In genomic region chr2:176907341-176907740, GRCh38 we compare ENCODE assay signal across 32 cellular contexts.
"Had no signal": no experiment of that assay in that cellular context is flagged by ENCODE, and none has a peak within 500 bp of the region (broad histone marks: within the 10 kb centered on the region; RNA-seq: fewer than 3 reads in every experiment).

No MANE protein-coding gene starts in this region.

- H3K27ac ChIP-seq: adrenal gland, body of pancreas, colonic mucosa, epithelial cell of prostate, esophagus squamous epithelium, gastroesophageal sphincter, heart right ventricle had no signal

- DNase-seq: activated CD4-positive, alpha-beta memory T cell treated with anti-CD3 and anti-CD28 coated beads for 36 hours; activated CD4-positive, alpha-beta T cell treated with anti-CD3 and anti-CD28 coated beads for 36 hours; activated CD4-positive, alpha-beta T cell treated with anti-CD3 and anti-CD28 coated beads, Interleukin-2, amount 10 ng/mL, durations not matched to agents 24 days and 14 days; activated CD4-positive, CD25-positive, alpha-beta regulatory T cell; activated CD4-positive, CD25-positive, alpha-beta regulatory T cell treated with anti-CD3 and anti-CD28 coated beads, Interleukin-2, amount 50 U/mL, for 72 hours; activated CD8-positive, alpha-beta memory T cell treated with anti-CD3 and anti-CD28 coated beads, Interleukin-2, amount 10 ng/mL, durations not matched to agents 7 days and 5 days; activated CD8-positive, alpha-beta memory T cell treated with anti-CD3 and anti-CD28 coated beads, Interleukin-2, amount 50 U/mL, for 4 hours; activated CD8-positive, alpha-beta T cell treated with anti-CD3 and anti-CD28 coated beads, Interleukin-2, amount 10 ng/mL, durations not matched to agents 7 days and 5 days; activated effector memory CD4-positive, alpha-beta T cell treated with anti-CD3 and anti-CD28 coated beads, Interleukin-2, amount 50 U/mL, for 16 hours; activated naive CD4-positive, alpha-beta T cell treated with anti-CD3 and anti-CD28 coated beads for 36 hours; activated naive CD8-positive, alpha-beta T cell treated with anti-CD3 and anti-CD28 coated beads for 36 hours; activated naive CD8-positive, alpha-beta T cell treated with anti-CD3 and anti-CD28 coated beads, Interleukin-2, amount 50 U/mL, for 24 hours; activated T-cell treated with anti-CD3 and anti-CD28 coated beads, Interleukin-2, amount 50 U/mL, for 1 hour; activated T-cell treated with anti-CD3 and anti-CD28 coated beads, Interleukin-2, amount 50 U/mL, for 48 hours; adrenal gland; amygdala; aorta; body of pancreas; caudate nucleus; colonic mucosa; effector CD8-positive, alpha-beta T cell; esophagus squamous epithelium; foreskin melanocyte; heart right ventricle; T-helper 2 cell had no signal

- H3K36me3 ChIP-seq: adrenal gland, colonic mucosa, esophagus squamous epithelium, gastroesophageal sphincter, heart right ventricle had no signal

- H3K27me3 Mint-ChIP-seq: activated CD8-positive, alpha-beta memory T cell treated with anti-CD3 and anti-CD28 coated beads, Interleukin-2, amount 10 ng/mL, durations not matched to agents 7 days and 5 days; activated naive CD8-positive, alpha-beta T cell treated with anti-CD3 and anti-CD28 coated beads for 36 hours; activated naive CD8-positive, alpha-beta T cell treated with anti-CD3 and anti-CD28 coated beads, Interleukin-2, amount 50 U/mL, for 24 hours had no signal

- H3K36me3 Mint-ChIP-seq: activated CD4-positive, alpha-beta memory T cell treated with anti-CD3 and anti-CD28 coated beads for 36 hours; activated naive CD4-positive, alpha-beta T cell treated with anti-CD3 and anti-CD28 coated beads, Interleukin-2, amount 50 U/mL, for 24 hours had no signal

- H3K9me3 ChIP-seq: adrenal gland, body of pancreas, colonic mucosa, esophagus squamous epithelium, heart right ventricle had no signal

- H3K27ac Mint-ChIP-seq: activated CD4-positive, alpha-beta memory T cell treated with anti-CD3 and anti-CD28 coated beads for 36 hours; activated CD4-positive, alpha-beta T cell treated with anti-CD3 and anti-CD28 coated beads for 36 hours; activated CD4-positive, alpha-beta T cell treated with anti-CD3 and anti-CD28 coated beads, Interleukin-2, amount 10 ng/mL, durations not matched to agents 24 days and 14 days; activated CD8-positive, alpha-beta memory T cell treated with anti-CD3 and anti-CD28 coated beads, Interleukin-2, amount 10 ng/mL, durations not matched to agents 7 days and 5 days; activated CD8-positive, alpha-beta T cell treated with anti-CD3 and anti-CD28 coated beads, Interleukin-2, amount 10 ng/mL, durations not matched to agents 7 days and 5 days; activated naive CD4-positive, alpha-beta T cell treated with anti-CD3 and anti-CD28 coated beads for 36 hours; activated naive CD4-positive, alpha-beta T cell treated with anti-CD3 and anti-CD28 coated beads, Interleukin-2, amount 50 U/mL, for 24 hours; activated naive CD8-positive, alpha-beta T cell treated with anti-CD3 and anti-CD28 coated beads for 36 hours; activated naive CD8-positive, alpha-beta T cell treated with anti-CD3 and anti-CD28 coated beads, Interleukin-2, amount 50 U/mL, for 24 hours; activated T-helper 1 cell treated with anti-CD3 and anti-CD28 coated beads, Interleukin-12 subunit alpha, Interleukin-12 subunit beta, Interleukin-2, Interleukin-4 antibody, amounts not matched to agents 30 ng/mL and 10 ng/mL and 1 ng/mL, durations not matched to agents 14 hours and 24 hours and 36 hours; activated T-helper 2 cell treated with anti-CD3 and anti-CD28 coated beads, Interferon-gamma antibody, Interleukin-2, Interleukin-4, amounts not matched to agents 10 μg/mL and 5 μg/mL and 100 μg/mL, durations not matched to agents 14 hours and 24 hours and 36 hours had no signal

- H3K4me1 ChIP-seq: adrenal gland, body of pancreas, colonic mucosa, esophagus squamous epithelium, gastroesophageal sphincter, heart right ventricle had no signal

- H3K4me3 ChIP-seq: adrenal gland, body of pancreas, colonic mucosa, esophagus squamous epithelium, gastroesophageal sphincter, heart right ventricle had no signal

- ATAC-seq: activated CD4-positive, alpha-beta T cell treated with anti-CD3 and anti-CD28 coated beads for 36 hours; activated CD8-positive, alpha-beta memory T cell treated with anti-CD3 and anti-CD28 coated beads, Interleukin-2, amount 10 ng/mL, durations not matched to agents 7 days and 5 days; activated CD8-positive, alpha-beta T cell treated with anti-CD3 and anti-CD28 coated beads, Interleukin-2, amount 10 ng/mL, durations not matched to agents 7 days and 5 days; activated naive CD8-positive, alpha-beta T cell treated with anti-CD3 and anti-CD28 coated beads, Interleukin-2, amount 50 U/mL, for 24 hours; body of pancreas; gastroesophageal sphincter; heart right ventricle had no signal

- H3K4me1 Mint-ChIP-seq: activated CD4-positive, alpha-beta T cell treated with anti-CD3 and anti-CD28 coated beads for 36 hours; activated naive CD4-positive, alpha-beta T cell treated with anti-CD3 and anti-CD28 coated beads, Interleukin-2, amount 50 U/mL, for 24 hours had no signal

- H3K27me3 ChIP-seq: adrenal gland, body of pancreas, colonic mucosa, esophagus squamous epithelium, gastroesophageal sphincter had no signal

- H3K4me3 Mint-ChIP-seq: activated CD4-positive, alpha-beta memory T cell treated with anti-CD3 and anti-CD28 coated beads for 36 hours; activated CD4-positive, alpha-beta T cell treated with anti-CD3 and anti-CD28 coated beads for 36 hours; activated CD4-positive, alpha-beta T cell treated with anti-CD3 and anti-CD28 coated beads, Interleukin-2, amount 10 ng/mL, durations not matched to agents 24 days and 14 days; activated CD8-positive, alpha-beta memory T cell treated with anti-CD3 and anti-CD28 coated beads, Interleukin-2, amount 10 ng/mL, durations not matched to agents 7 days and 5 days; activated CD8-positive, alpha-beta T cell treated with anti-CD3 and anti-CD28 coated beads, Interleukin-2, amount 10 ng/mL, durations not matched to agents 7 days and 5 days; activated naive CD4-positive, alpha-beta T cell treated with anti-CD3 and anti-CD28 coated beads for 36 hours; activated naive CD4-positive, alpha-beta T cell treated with anti-CD3 and anti-CD28 coated beads, Interleukin-2, amount 50 U/mL, for 24 hours; activated naive CD8-positive, alpha-beta T cell treated with anti-CD3 and anti-CD28 coated beads for 36 hours; activated naive CD8-positive, alpha-beta T cell treated with anti-CD3 and anti-CD28 coated beads, Interleukin-2, amount 50 U/mL, for 24 hours; activated T-helper 1 cell treated with anti-CD3 and anti-CD28 coated beads, Interleukin-12 subunit alpha, Interleukin-12 subunit beta, Interleukin-2, Interleukin-4 antibody, amounts not matched to agents 30 ng/mL and 10 ng/mL and 1 ng/mL, durations not matched to agents 14 hours and 24 hours and 36 hours had no signal

- H3K9me3 Mint-ChIP-seq: activated naive CD4-positive, alpha-beta T cell treated with anti-CD3 and anti-CD28 coated beads, Interleukin-2, amount 50 U/mL, for 24 hours; activated naive CD8-positive, alpha-beta T cell treated with anti-CD3 and anti-CD28 coated beads for 36 hours; activated naive CD8-positive, alpha-beta T cell treated with anti-CD3 and anti-CD28 coated beads, Interleukin-2, amount 50 U/mL, for 24 hours; activated T-helper 1 cell treated with anti-CD3 and anti-CD28 coated beads, Interleukin-12 subunit alpha, Interleukin-12 subunit beta, Interleukin-2, Interleukin-4 antibody, amounts not matched to agents 30 ng/mL and 10 ng/mL and 1 ng/mL, durations not matched to agents 14 hours and 24 hours and 36 hours had no signal

- FAIRE-seq: endometrium, endothelial cell of umbilical vein had no signal
